In genomic region chr1:64514197-64514765, GRCh38 we compare ENCODE assay signal across 1 cellular context.
TF ChIP-seq lines count a peak whose summit lies in the region.

No MANE protein-coding gene starts in this region.

TF ChIP-seq in HepG2, 621 proteins besides CTCF, POLR2A, EP300 and RAD21:
- no peak for TF ChIP-seq ZNF660 (CRISPR knock-in tag; IDR thresholded peaks at IDR 0.05; ENCODE audit: borderline replicate concordance, low read depth)
